ENCODE assay signal across 18 cellular contexts in genomic region chr15:71940004-71940588, GRCh38.
A peak's percentile ranks its signal among the peaks of the same experiment; 100 is the strongest.
DNase-seq lines count a peak whose midpoint lies in the region; ATAC-seq, FAIRE-seq and TF ChIP-seq lines count a peak whose summit lies in the region.
"Had no signal": no experiment of that assay in that cellular context is flagged by ENCODE, and none has a peak within 500 bp of the region (broad histone marks: within the 10 kb centered on the region; RNA-seq: fewer than 3 reads in every experiment).

No MANE protein-coding gene starts in this region.

- no peaks in the 10 kb centered on the region for H3K27me3 ChIP-seq in RWPE2 (ENCODE audit: insufficient read depth, poor library complexity, severe bottlenecking)

- H3K36me3 Mint-ChIP-seq in mesothelial cell of epicardium = peaks cover 17% of the 10 kb centered on the region
- H3K36me3 Mint-ChIP-seq in activated CD4-positive, alpha-beta T cell treated with anti-CD3 and anti-CD28 coated beads, Interleukin-2, amount 10 ng/mL, durations not matched to agents 7 days and 5 days (ENCODE audit: low read depth) = peaks cover 5% of the 10 kb centered on the region

- no peak overlapping the region for H3K4me3 Mint-ChIP-seq in mesothelial cell of epicardium
- H3K4me3 Mint-ChIP-seq in activated CD4-positive, alpha-beta T cell treated with anti-CD3 and anti-CD28 coated beads, Interleukin-2, amount 10 ng/mL, durations not matched to agents 7 days and 5 days = no peak overlapping the region
- H3K4me3 Mint-ChIP-seq: CD4-positive, CD25-positive, alpha-beta regulatory T cell had no signal

- H3K9me3 Mint-ChIP-seq in mesothelial cell of epicardium = peaks cover 2% of the 10 kb centered on the region
- no peaks in the 10 kb centered on the region for H3K9me3 Mint-ChIP-seq in activated CD4-positive, alpha-beta T cell treated with anti-CD3 and anti-CD28 coated beads, Interleukin-2, amount 10 ng/mL, durations not matched to agents 7 days and 5 days

- POLR2A ChIA-PET in activated CD4-positive, alpha-beta T cell treated with anti-CD3 and anti-CD28 coated beads, Interleukin-2, amount 10 ng/mL, durations not matched to agents 7 days and 5 days (lab: Charles Lee) = no interaction called here

- peak overlapping the region; percentile 53 for H3K27ac Mint-ChIP-seq in mesothelial cell of epicardium
- no peak overlapping the region for H3K27ac Mint-ChIP-seq in activated CD4-positive, alpha-beta T cell treated with anti-CD3 and anti-CD28 coated beads, Interleukin-2, amount 10 ng/mL, durations not matched to agents 7 days and 5 days

- peak; percentile 26 for FAIRE-seq in GM18507 (lab: Jason Lieb, UNC)
- FAIRE-seq: H54 had no signal

- DNase-seq in GM18507 (ENCODE audit: extremely low spot score, insufficient read length, low read depth) = no peak
- DNase-seq in RWPE2 (ENCODE audit: low spot score) = peak; percentile 45
- DNase-seq in mesothelial cell of epicardium (ENCODE audit: low spot score in 2 of 2, unreplicated experiment in 2 of 2) = no peak
- no peak for DNase-seq in activated CD4-positive, alpha-beta T cell treated with anti-CD3 and anti-CD28 coated beads, Interleukin-2, amount 10 ng/mL, durations not matched to agents 7 days and 5 days
- DNase-seq in epidermal melanocyte (ENCODE audit: insufficient read length, low spot score) = no peak
- DNase-seq: ACHN; Calu3; CD4-positive, CD25-positive, alpha-beta regulatory T cell; NCI-H1417 treated with DMSO at 0.1 percent for 48 hours; NCI-H2029 treated with DMSO at 0.1 percent for 48 hours; NCI-H226; NCI-H69; PC-9; Right ventricle myocardium superior had no signal

- peaks cover 10% of the 10 kb centered on the region for H3K36me3 ChIP-seq in RWPE2 (ENCODE audit: low read depth)

- H3K4me1 Mint-ChIP-seq in mesothelial cell of epicardium = peaks cover 3% of the 10 kb centered on the region
- no peaks in the 10 kb centered on the region for H3K4me1 Mint-ChIP-seq in activated CD4-positive, alpha-beta T cell treated with anti-CD3 and anti-CD28 coated beads, Interleukin-2, amount 10 ng/mL, durations not matched to agents 7 days and 5 days
- H3K4me1 Mint-ChIP-seq: CD4-positive, CD25-positive, alpha-beta regulatory T cell had no signal

- H3K9me3 ChIP-seq in RWPE2 (ENCODE audit: severe bottlenecking) = no peaks in the 10 kb centered on the region

- no peak overlapping the region for H3K4me3 ChIP-seq in RWPE2 (ENCODE audit: severe bottlenecking)
- H3K4me3 ChIP-seq: PC-9 had no signal

- H3K27ac ChIP-seq in RWPE2 (ENCODE audit: poor library complexity, severe bottlenecking) = no peak overlapping the region
- H3K27ac ChIP-seq: PC-9 had no signal

- ATAC-seq in HG02798 (IDR thresholded peaks at IDR 0.05; ENCODE audit: poor library complexity, unreplicated experiment) (peak; percentile 54), RWPE2 (ENCODE audit: low read depth) (no peak), GM19324 (IDR thresholded peaks at IDR 0.05; ENCODE audit: low FRiP score, unreplicated experiment) (no peak), HG03025 (IDR thresholded peaks at IDR 0.05; ENCODE audit: low FRiP score, unreplicated experiment) (no peak)

- TF ChIP-seq CTCF in RWPE2 (IDR thresholded peaks at IDR 0.05; ENCODE audit: poor library complexity, severe bottlenecking) (no peak), mesothelial cell of epicardium (IDR thresholded peaks at IDR 0.05; ENCODE audit: unreplicated experiment) (no peak)

- no peaks in the 10 kb centered on the region for H3K4me1 ChIP-seq in RWPE2 (ENCODE audit: insufficient read depth, poor library complexity, severe bottlenecking)

- CTCF ChIA-PET in activated CD4-positive, alpha-beta T cell treated with anti-CD3 and anti-CD28 coated beads, Interleukin-2, amount 10 ng/mL, durations not matched to agents 7 days and 5 days (lab: Charles Lee) = no interaction called here

- H3K27me3 Mint-ChIP-seq in mesothelial cell of epicardium (ENCODE audit: low read depth) = no peaks in the 10 kb centered on the region
- H3K27me3 Mint-ChIP-seq in activated CD4-positive, alpha-beta T cell treated with anti-CD3 and anti-CD28 coated beads, Interleukin-2, amount 10 ng/mL, durations not matched to agents 7 days and 5 days = no peaks in the 10 kb centered on the region
- H3K27me3 Mint-ChIP-seq: CD4-positive, CD25-positive, alpha-beta regulatory T cell had no signal
